8 cellular contexts compared by ENCODE assay signal in genomic region chr3:157499342-157499963, GRCh38. TPM values are rescaled to one million over a fixed set of nuclear protein-coding genes. Genes with fewer than 3 reads are reported as not detected.
DNase-seq lines count a peak whose midpoint lies in the region; ATAC-seq and TF ChIP-seq lines count a peak whose summit lies in the region.

No MANE protein-coding gene starts in this region.

- intact Hi-C loops in mammary epithelial cell (cut with micrococcal nuclease): loop anchor here (10.0 kb wide), 1 partner anchor 415 kb away; no protein-coding TSS in a partner anchor

- 0% methylated on average over 19 of the region's 24 CpGs for WGBS in mammary epithelial cell (ENCODE audit: low coverage, missing lambda C conversion rate)

- no peaks in the 10 kb centered on the region for H3K36me3 ChIP-seq in mammary epithelial cell (ENCODE audit: insufficient read depth, low read length)
- H3K36me3 ChIP-seq in thoracic aorta: no peaks in the 10 kb centered on the region

- no peaks in the 10 kb centered on the region for H3K27me3 ChIP-seq in mammary epithelial cell (ENCODE audit: insufficient read depth, low read length)
- no peaks in the 10 kb centered on the region for H3K27me3 ChIP-seq in thoracic aorta (replicated peaks; ENCODE audit: insufficient read depth)

- ATAC-seq in thoracic aorta (ENCODE audit: insufficient number of reproducible peaks, low FRiP score, low read depth): no peak
- ATAC-seq in HG03108 (IDR thresholded peaks at IDR 0.05; ENCODE audit: unreplicated experiment): no peak
- ATAC-seq in GM21423 (IDR thresholded peaks at IDR 0.05; ENCODE audit: unreplicated experiment): no peak

- H3K4me3 ChIP-seq in mammary epithelial cell (replicated peaks in 1 of 3; ENCODE audit: insufficient read depth in 1 of 3, low read depth in 2 of 3, low read length in 3 of 3): peak overlapping the region; percentile 33 to 47 (median 36)
- H3K4me3 ChIP-seq in thoracic aorta: peak overlapping the region; percentile 60

- TF ChIP-seq CTCF in mammary epithelial cell (conservative IDR thresholded peaks at IDR 0.05 in 1 of 2, IDR thresholded peaks at IDR 0.05 in 1 of 2; ENCODE audit: extremely low read depth in 1 of 2, insufficient read depth in 1 of 2, low read depth in 1 of 2, low read length in 2 of 2) (no peak), thoracic aorta (IDR thresholded peaks at IDR 0.05) (no peak)

- H3K9ac ChIP-seq in mammary epithelial cell (ENCODE audit: insufficient read depth, low read length): no peak overlapping the region

- H3K4me2 ChIP-seq in mammary epithelial cell (ENCODE audit: insufficient read depth, low read depth, low read length): peak overlapping the region; percentile 89

- in situ Hi-C loops in mammary epithelial cell (cut with MboI; ENCODE audit: low sequenced_read_pairs in 2 of 2): loop anchor here in 1 of 2 donors (10.0 to 25.0 kb wide), 2 partner anchors 295 to 1362 kb away; no protein-coding TSS in a partner anchor

- H3K9me3 ChIP-seq in mammary epithelial cell (replicated peaks; ENCODE audit: insufficient read depth, low read length) (no peaks in the 10 kb centered on the region), thoracic aorta (no peaks in the 10 kb centered on the region)

- CTCF ChIA-PET in mammary epithelial cell (lab: Charles Lee; ENCODE audit: low non-redundant PET): interaction anchor here (0.6 kb wide), 1 partner anchor 171 kb away, joined by 5 read pairs; no protein-coding TSS in a partner anchor

- BruUV-seq in mammary epithelial cell (replicated peaks; lab: Mats Ljungman, UMichigan): no TSS peak

- no peaks in the 10 kb centered on the region for H4K20me1 ChIP-seq in mammary epithelial cell (ENCODE audit: insufficient read depth, low read length)

- DNase-seq in NCI-H510A treated with DMSO at 0.1 percent for 48 hours (lab: John Stamatoyannopoulos, UW): peak; percentile 35
- DNase-seq in NCI-H510A (lab: John Stamatoyannopoulos, UW): no peak
- DNase-seq in mammary epithelial cell: peak; percentile 62
- peak; percentile 72 for DNase-seq in kidney glomerular epithelial cell (lab: John Stamatoyannopoulos, UW)
- DNase-seq in thoracic aorta (ENCODE audit: low spot score): no peak
- no peak for DNase-seq in SK-N-DZ (ENCODE audit: low spot score)

- H3K27ac ChIP-seq in mammary epithelial cell (ENCODE audit: insufficient read depth, low read depth, low read length) (no peak overlapping the region), thoracic aorta (no peak overlapping the region)

- peak overlapping the region; percentile 84 for H2AFZ ChIP-seq in mammary epithelial cell (ENCODE audit: low read depth, low read length)

- dilution Hi-C loops in mammary epithelial cell (cut with HindIII; ENCODE audit: low sequenced_read_pairs): no loop called here

- H3K4me1 ChIP-seq in mammary epithelial cell (ENCODE audit: insufficient read depth, low read length) (peaks cover 17% of the 10 kb centered on the region), thoracic aorta (ENCODE audit: control insufficient read depth in 1 of 2, low read depth in 2 of 2) (peaks cover 0 to 7% of the 10 kb centered on the region in 2 donors)

- H3K79me2 ChIP-seq in mammary epithelial cell (ENCODE audit: insufficient read depth, low read length): no peaks in the 10 kb centered on the region

RNA-seq across cellular contexts. Expression of gene VEPH1, which starts 3.8 kb away (rescaled TPM):
- total RNA-seq in mammary epithelial cell (under 1 TPM in 1 of 2 donors, not detected in 1; 0.83 TPM), thoracic aorta (under 1 TPM in 1 of 2 donors, not detected in 1; 0.21 TPM)
- polyA plus RNA-seq in mammary epithelial cell: 0.39 TPM
- not detected for polyA minus RNA-seq in mammary epithelial cell
- polyA plus RNA-seq in SK-N-DZ (2014; cell fraction: cytosol; rRNA removed): not detected in 2 replicates
- polyA plus RNA-seq in SK-N-DZ (2014; cell fraction: nucleus; rRNA removed): not detected in 2 replicates

Comparison
In these comparisons a context has a peak if more than half of its experiments do, and no peak if none do; other contexts are left out.
1. DNase-seq: peak in NCI-H510A treated with DMSO at 0.1 percent for 48 hours (single experiment), mammary epithelial cell (single experiment) and kidney glomerular epithelial cell (single experiment); none in NCI-H510A (single experiment), thoracic aorta (single experiment) and SK-N-DZ (single experiment).